In genomic region chr12:41473441-41473840, GRCh38 we compare ENCODE assay signal across 29 cellular contexts.
DNase-seq lines count a peak whose midpoint lies in the region; ATAC-seq, FAIRE-seq and TF ChIP-seq lines count a peak whose summit lies in the region.
"Had no signal": no experiment of that assay in that cellular context is flagged by ENCODE, and none has a peak within 500 bp of the region (broad histone marks: within the 10 kb centered on the region; RNA-seq: fewer than 3 reads in every experiment).

No MANE protein-coding gene starts in this region.

- ATAC-seq in WTC11 (no peak; the same call in 1 of the 2 replicates), GM21529 (IDR thresholded peaks at IDR 0.05; ENCODE audit: unreplicated experiment) (no peak), GM21737 (IDR thresholded peaks at IDR 0.05; ENCODE audit: unreplicated experiment) (no peak)

- 92 to 97% methylated on average over 1 of the region's 1 CpG for WGBS in testis, 2 donors

- no peak overlapping the region for H3K4me3 ChIP-seq in testis
- H3K4me3 ChIP-seq: BLaER1, GM23248, PC-9 had no signal

- H3K27ac ChIP-seq in testis = no peak overlapping the region
- H3K27ac ChIP-seq: 22Rv1, BLaER1, GM23248, HL-60, PC-9, RWPE1 had no signal

- no peaks in the 10 kb centered on the region for H3K9me3 Mint-ChIP-seq in WTC11
- H3K9me3 Mint-ChIP-seq: CD4-positive, alpha-beta T cell had no signal

- no peaks in the 10 kb centered on the region for H3K27me3 ChIP-seq in testis
- H3K27me3 ChIP-seq: BLaER1 had no signal

- no peaks in the 10 kb centered on the region for H3K9me3 ChIP-seq in testis
- H3K9me3 ChIP-seq: BLaER1, SK-N-SH had no signal

- H3K4me1 Mint-ChIP-seq in WTC11 = peaks cover 47% of the 10 kb centered on the region

- TF ChIP-seq CTCF in WTC11 (IDR thresholded peaks at IDR 0.05) = no peak
- no peak for TF ChIP-seq CTCF in testis (IDR thresholded peaks at IDR 0.05)

- H3K36me3 Mint-ChIP-seq in WTC11 = no peaks in the 10 kb centered on the region

- H3K4me1 ChIP-seq in testis = no peaks in the 10 kb centered on the region

- H3K27me3 Mint-ChIP-seq in WTC11 (ENCODE audit: low read depth) = no peaks in the 10 kb centered on the region

- no peak overlapping the region for H3K4me3 Mint-ChIP-seq in WTC11
- H3K4me3 Mint-ChIP-seq: CD4-positive, alpha-beta T cell had no signal

- CTCF ChIA-PET in WTC11 (lab: Charles Lee) = no interaction called here

- no peak for FAIRE-seq in GM19239 (lab: Jason Lieb, UNC)
- FAIRE-seq: GM18507 had no signal

- intact Hi-C loops in testis (cut with DNase I; ENCODE audit: low total_unique reads) = no loop called here

- no peaks in the 10 kb centered on the region for H3K36me3 ChIP-seq in testis (ENCODE audit: low read depth, missing control alignments)
- H3K36me3 ChIP-seq: BLaER1 had no signal

- no peak overlapping the region for H3K27ac Mint-ChIP-seq in WTC11
- H3K27ac Mint-ChIP-seq: CD4-positive, alpha-beta T cell had no signal

- POLR2A ChIA-PET in WTC11 (lab: Charles Lee) = no interaction called here

- DNase-seq in DMS53 (lab: John Stamatoyannopoulos, UW) = peak; percentile 48
- DNase-seq in DMS53 treated with DMSO at 0.1 percent for 48 hours (lab: John Stamatoyannopoulos, UW; ENCODE audit: unreplicated experiment) = no peak
- peak; percentile 80 for DNase-seq in NCI-H146 treated with DMSO at 0.1 percent for 48 hours (lab: John Stamatoyannopoulos, UW; ENCODE audit: unreplicated experiment)
- DNase-seq in WTC11 (ENCODE audit: low spot score) = no peak
- DNase-seq in testis = peak; percentile 16
- DNase-seq in GM19239 (ENCODE audit: insufficient read length, low spot score) = no peak
- DNase-seq: ACHN; CD4-positive, alpha-beta T cell; DMS153; GDM1; GM23248; HCEC 1CT; KBM-7; NCI-H1105; NCI-H1694; NCI-H2081; NCI-H2227 treated with DMSO at 0.1 percent for 48 hours; NCI-H524; PC-9; SHP77 treated with DMSO at 0.1 percent for 48 hours; SK-N-SH; T-helper 2 cell had no signal

- no peak for TF ChIP-seq POLR2A in testis (IDR thresholded peaks at IDR 0.05)

TF ChIP-seq in WTC11, 78 proteins besides CTCF, POLR2A, EP300 and RAD21:
- TF ChIP-seq ZNF423 (CRISPR knock-in tag; IDR thresholded peaks at IDR 0.05) (peak; percentile 18; the same call in 1 of the 2 replicates), NR3C1 (CRISPR knock-in tag; conservative IDR thresholded peaks at IDR 0.05; ENCODE audit: low read depth) (no peak)

Comparison
In these comparisons a context has a peak if more than half of its experiments do, and no peak if none do; other contexts are left out.
1. DNase-seq: peak in DMS53 (single experiment), NCI-H146 treated with DMSO at 0.1 percent for 48 hours (single experiment) and testis (single experiment); none in DMS53 treated with DMSO at 0.1 percent for 48 hours (single experiment), WTC11 (single experiment) and GM19239 (single experiment).